In genomic region chr1:240455228-240455821, GRCh38 we compare ENCODE assay signal across 8 cellular contexts.
A peak's percentile ranks its signal among the peaks of the same experiment; 100 is the strongest.
DNase-seq lines count a peak whose midpoint lies in the region; ATAC-seq and TF ChIP-seq lines count a peak whose summit lies in the region.

No MANE protein-coding gene starts in this region.

- H3K79me2 ChIP-seq in neural progenitor cell (ENCODE audit: low read depth) = no peaks in the 10 kb centered on the region

- no peak overlapping the region for H3K4me2 ChIP-seq in neural progenitor cell

- H3K4me1 Mint-ChIP-seq in chondrocyte (ENCODE audit: low read depth) (peaks cover 6% of the 10 kb centered on the region), neural progenitor cell (peaks cover 3% of the 10 kb centered on the region)

- H3K4me3 Mint-ChIP-seq in chondrocyte (ENCODE audit: unreplicated experiment) (no peak overlapping the region), neural progenitor cell (no peak overlapping the region)

- H3K27ac ChIP-seq in neural progenitor cell = no peak overlapping the region

- H3K9me3 Mint-ChIP-seq in chondrocyte (ENCODE audit: low read depth) (no peaks in the 10 kb centered on the region), neural progenitor cell (no peaks in the 10 kb centered on the region)

- no peaks in the 10 kb centered on the region for H3K36me3 ChIP-seq in neural progenitor cell

- DNase-seq in GM12864 (ENCODE audit: low read depth) = no peak
- peak; percentile 31 for DNase-seq in LHCN-M2 (ENCODE audit: low read depth)
- no peak for DNase-seq in chondrocyte (ENCODE audit: low spot score)
- peak; percentile 48 for DNase-seq in neural progenitor cell (ENCODE audit: low spot score)
- no peak for DNase-seq in mesenteric fat pad (ENCODE audit: low spot score)
- DNase-seq in SW480 (ENCODE audit: low spot score) = no peak

- H3K27ac Mint-ChIP-seq in chondrocyte (ENCODE audit: unreplicated experiment) (no peak overlapping the region), neural progenitor cell (no peak overlapping the region)

- H3F3A ChIP-seq in neural progenitor cell (ENCODE audit: low read depth) = no peaks in the 10 kb centered on the region

- H3K9me3 ChIP-seq in neural progenitor cell (ENCODE audit: low read depth) = no peaks in the 10 kb centered on the region

- peak; percentile 51 for TF ChIP-seq CTCF in GM12864 (IDR thresholded peaks at IDR 0.05; ENCODE audit: low read depth, low read length, missing control alignments)
- TF ChIP-seq CTCF in chondrocyte (IDR thresholded peaks at IDR 0.05) = peak; percentile 74
- TF ChIP-seq CTCF in neural progenitor cell (IDR thresholded peaks at IDR 0.05) = peak; percentile 64

- H3K36me3 Mint-ChIP-seq in chondrocyte (ENCODE audit: low read depth) (no peaks in the 10 kb centered on the region), neural progenitor cell (peaks cover 3% of the 10 kb centered on the region)

- H3K9ac ChIP-seq in neural progenitor cell = no peak overlapping the region

- H3K4me3 ChIP-seq in GM12864 (ENCODE audit: low read depth, low read length) = no peak overlapping the region
- no peak overlapping the region for H3K4me3 ChIP-seq in neural progenitor cell

- no peaks in the 10 kb centered on the region for H3K27me3 ChIP-seq in neural progenitor cell

- no peak for ATAC-seq in HG02885 (IDR thresholded peaks at IDR 0.05; ENCODE audit: poor library complexity, unreplicated experiment)
- ATAC-seq in HG03039 (IDR thresholded peaks at IDR 0.05; ENCODE audit: unreplicated experiment) = no peak

- no peaks in the 10 kb centered on the region for H4K20me1 ChIP-seq in neural progenitor cell (ENCODE audit: low read depth)

- H3K4me1 ChIP-seq in neural progenitor cell = no peaks in the 10 kb centered on the region

- H3K27me3 Mint-ChIP-seq in chondrocyte (ENCODE audit: low read depth) = no peaks in the 10 kb centered on the region
- H3K27me3 Mint-ChIP-seq in neural progenitor cell (ENCODE audit: insufficient read depth, low read depth) = peaks cover 2% of the 10 kb centered on the region

- no peak overlapping the region for H2AFZ ChIP-seq in neural progenitor cell (replicated peaks)

Comparison
In these comparisons a context has a peak if more than half of its experiments do, and no peak if none do; other contexts are left out.
1. DNase-seq: peak in LHCN-M2 (single experiment) and neural progenitor cell (single experiment); none in GM12864 (single experiment), chondrocyte (single experiment), mesenteric fat pad (single experiment) and SW480 (single experiment).
2. Peak in every context shown above with its lines, with median percentiles within 50 percentile points of each other: CTCF ChIP-seq.